8 cellular contexts compared by ENCODE assay signal in genomic region chr10:77636967-77637473, GRCh38. TPM values are rescaled to one million over a fixed set of nuclear protein-coding genes. Genes with fewer than 3 reads are reported as not detected.
DNase-seq lines count a peak whose midpoint lies in the region; ATAC-seq, FAIRE-seq and TF ChIP-seq lines count a peak whose summit lies in the region.

No MANE protein-coding gene starts in this region.

- in situ Hi-C loops in KBM-7 (cut with MboI; ENCODE audit: low pct_unique_long_range_greater_than_20kb, low sequenced_read_pairs), result no loop called here

- TF ChIP-seq CTCF in A549 (IDR thresholded peaks at IDR 0.05) (no peak), choroid plexus epithelial cell (conservative IDR thresholded peaks at IDR 0.05; ENCODE audit: low read depth, low read length) (no peak), mucosa of descending colon (IDR thresholded peaks at IDR 0.05) (no peak)

- H3K36me3 ChIP-seq in mucosa of descending colon (ENCODE audit: low read depth), result no peaks in the 10 kb centered on the region

- DNase-seq in A549 (ENCODE audit: low read depth in 1 of 2, low spot score in 1 of 2), result no peak
- no peak for DNase-seq in choroid plexus epithelial cell (ENCODE audit: low read depth)
- no peak for DNase-seq in mucosa of descending colon
- no peak for DNase-seq in SIG-M5 (lab: John Stamatoyannopoulos, UW)
- no peak for DNase-seq in erythroblast (lab: John Stamatoyannopoulos, UW)
- no peak for DNase-seq in KBM-7

- POLR2A ChIA-PET in A549 (lab: Yijun Ruan, JAX), result interaction anchor here (0.7 to 1.2 kb wide), 3 partner anchors 132 to 471 kb away, joined by 3 to 4 read pairs (median 3); no protein-coding TSS in a partner anchor

- H3K4me1 ChIP-seq in A549 (peaks cover 28% of the 10 kb centered on the region; the same call in 2 of the 3 replicates), mucosa of descending colon (ENCODE audit: low read depth) (peaks cover 7% of the 10 kb centered on the region)

- TF ChIP-seq POLR2A in A549 (IDR thresholded peaks at IDR 0.05; ENCODE audit: low read length) (no peak), erythroblast (IDR thresholded peaks at IDR 0.05; ENCODE audit: low read length) (no peak)

- TF ChIP-seq RAD21 in A549 (conservative IDR thresholded peaks at IDR 0.05 in 1 of 2, IDR thresholded peaks at IDR 0.05 in 1 of 2), result no peak; a peak in 1 of 5 replicates

- no peak for FAIRE-seq in A549 (lab: Jason Lieb, UNC)

- CTCF ChIA-PET in A549 (lab: Yijun Ruan, JAX), result interaction anchor here (0.7 to 27.7 kb wide), 15 partner anchors 10 to 467 kb away, joined by 3 to 627 read pairs (median 6); no protein-coding TSS in a partner anchor

- H3K9me3 ChIP-seq in A549 (no peaks in the 10 kb centered on the region), mucosa of descending colon (no peaks in the 10 kb centered on the region)

- under 1% methylated on average over 23 of the region's 52 CpGs for WGBS in A549 (ENCODE audit: missing lambda C conversion rate)

- ATAC-seq in A549 (peak; percentile 7 to 39; a peak in 4 of 6 replicates), HG02588 (IDR thresholded peaks at IDR 0.05; ENCODE audit: unreplicated experiment) (peak; percentile 4), mucosa of descending colon (no peak), GM19455 (IDR thresholded peaks at IDR 0.05; ENCODE audit: unreplicated experiment) (no peak)

- peak overlapping the region; percentile 83 to 89 for H3K27ac ChIP-seq in A549

- H3K4me3 ChIP-seq in A549, result peak overlapping the region; percentile 90
- peak overlapping the region; percentile 54 for H3K4me3 ChIP-seq in choroid plexus epithelial cell (ENCODE audit: low read depth, low read length)
- peak overlapping the region; percentile 19 for H3K4me3 ChIP-seq in mucosa of descending colon

- H3K4me2 ChIP-seq in A549, result peak overlapping the region; percentile 98

- TF ChIP-seq EP300 in A549 (IDR thresholded peaks at IDR 0.05), result no peak

- intact Hi-C loops in mucosa of descending colon (cut with DNase I, micrococcal nuclease), result loop anchor here in 1 of 2 donors (5.0 kb wide), 1 partner anchor 240 kb away; no protein-coding TSS in a partner anchor

TF ChIP-seq in A549, 52 proteins besides CTCF, POLR2A, EP300 and RAD21:
- TF ChIP-seq KDM1A (IDR thresholded peaks at IDR 0.05; ENCODE audit: low read depth), result no peak
- peak; percentile 53; the same call in 1 of the 2 replicates for TF ChIP-seq MAX (IDR thresholded peaks at IDR 0.05)
- no peak for TF ChIP-seq HEYL (CRISPR knock-in tag; IDR thresholded peaks at IDR 0.05)

RNA-seq across cellular contexts. Expression of gene KCNMA1, which starts 0.6 kb away (rescaled TPM):
- polyA plus RNA-seq in A549 (2011; rRNA removed) (14.9 and 16.2 TPM in 2 replicates), A549 (2017; fragmentation: RNase III; extraction: RNeasy Plus Mini Kit Qiagen cat#74134 plus additional on column Dnase treatment) (30.6 to 36.7 TPM (median 34.2 TPM) in 3 replicates)
- polyA plus RNA-seq in A549 (2012; cell fraction: cytosol; rRNA removed), result 36.9 and 42.2 TPM in 2 replicates
- 50.8 and 52.5 TPM in 2 replicates for polyA plus RNA-seq in A549 (2012; cell fraction: nucleus; rRNA removed)
- polyA minus RNA-seq in A549 (2011; rRNA and poly(A)+ RNA removed), result 29.5 and 33.5 TPM in 2 replicates
- 100 to 1,000 TPM in 1 of 3 donors, 10 to 100 TPM in 2; 45.4 to 312 (median 62.4) TPM for total RNA-seq in mucosa of descending colon

Comparison
In these comparisons a context has a peak if more than half of its experiments do, and no peak if none do; other contexts are left out.
1. ATAC-seq: peak in A549 (2 of 2) and HG02588 (single experiment); none in mucosa of descending colon (single experiment) and GM19455 (single experiment).
2. H3K4me3 ChIP-seq: peak in every context shown above with its lines; median percentile 90 in A549; 54 in choroid plexus epithelial cell; 19 in mucosa of descending colon.